ENCODE assay signal across 11 cellular contexts in the genomic region with DNA sequence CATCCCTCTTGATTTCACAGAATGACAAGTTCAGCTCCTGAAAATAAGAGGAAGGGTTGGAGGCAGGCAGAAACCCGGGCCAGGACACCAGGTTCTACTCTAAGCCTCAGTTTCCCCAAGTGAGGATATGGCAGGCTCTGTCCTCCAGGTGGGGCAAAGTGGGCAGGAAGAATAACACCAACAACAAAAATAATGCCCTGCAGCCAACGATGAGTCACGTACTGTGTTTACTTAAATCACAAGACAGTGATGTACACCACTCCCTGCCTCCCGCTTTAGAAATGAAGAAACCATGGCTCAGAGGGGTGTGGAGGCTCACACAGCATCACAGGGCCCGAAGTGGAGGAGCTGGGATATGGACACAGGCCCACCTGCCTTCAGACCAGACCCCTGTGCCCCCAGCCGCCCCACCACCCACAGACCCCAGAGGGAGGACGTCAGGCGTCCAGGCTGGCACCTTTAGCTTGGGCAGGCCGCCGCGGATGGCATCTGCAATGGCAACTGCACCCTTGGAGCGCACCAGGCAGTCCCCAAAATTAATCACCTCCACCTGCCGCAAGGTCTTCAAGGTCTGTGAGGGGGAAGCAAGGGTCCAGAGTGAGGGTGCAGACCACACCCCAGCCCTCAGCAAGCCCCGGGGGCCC. TPM values are rescaled to one million over a fixed set of nuclear protein-coding genes. Genes with fewer than 3 reads are reported as not detected.
DNase-seq lines count a peak whose midpoint lies in the region; ATAC-seq and TF ChIP-seq lines count a peak whose summit lies in the region.
"Had no signal": no experiment of that assay in that cellular context is flagged by ENCODE, and none has a peak within 500 bp of the region (broad histone marks: within the 10 kb centered on the region; RNA-seq: fewer than 3 reads in every experiment).

No MANE protein-coding gene starts in this region.

- ATAC-seq in esophagus mucosa (peak; percentile 75), GM21717 (IDR thresholded peaks at IDR 0.05; ENCODE audit: unreplicated experiment) (no peak), GM18520 (IDR thresholded peaks at IDR 0.05; ENCODE audit: unreplicated experiment) (no peak)
- no peak for ATAC-seq in stimulated activated effector memory CD8-positive, alpha-beta T cell treated with anti-CD3 and anti-CD28 coated beads, Interleukin-12 subunit alpha, Interleukin-12 subunit beta, amount 100 ng/mL, for 72 hours
- ATAC-seq: left colon had no signal

- no peak overlapping the region for H3K4me3 ChIP-seq in retinal pigment epithelial cell (ENCODE audit: low read length)

- DNase-seq in ELR (ENCODE audit: low read depth) (peak; percentile 94), RWPE1 (ENCODE audit: low spot score) (peak; percentile 57), retinal pigment epithelial cell (ENCODE audit: low read depth) (no peak), medulla oblongata (ENCODE audit: extremely low spot score) (no peak)
- no peak for DNase-seq in stimulated activated effector memory CD8-positive, alpha-beta T cell treated with anti-CD3 and anti-CD28 coated beads, Interleukin-12 subunit alpha, Interleukin-12 subunit beta, amount 100 ng/mL, for 72 hours (ENCODE audit: low spot score in 2 of 2)
- DNase-seq: effector memory CD4-positive, alpha-beta T cell; left colon; MM.1S had no signal

- CTCF ChIA-PET in RWPE1 (lab: Yijun Ruan, JAX) = interaction anchor here (0.6 to 0.7 kb wide), 3 partner anchors 25 to 1894 kb away, joined by 3 read pairs; no protein-coding TSS in a partner anchor

- no peak for TF ChIP-seq CTCF in RWPE1 (conservative IDR thresholded peaks at IDR 0.05; ENCODE audit: low read depth)
- peak; percentile 26 for TF ChIP-seq CTCF in retinal pigment epithelial cell (conservative IDR thresholded peaks at IDR 0.05; ENCODE audit: low read depth, low read length)

- no peaks in the 10 kb centered on the region for H3K4me1 Mint-ChIP-seq in stimulated activated effector memory CD8-positive, alpha-beta T cell treated with anti-CD3 and anti-CD28 coated beads, Interleukin-12 subunit alpha, Interleukin-12 subunit beta, amount 100 ng/mL, for 72 hours

- H3K4me3 Mint-ChIP-seq in stimulated activated effector memory CD8-positive, alpha-beta T cell treated with anti-CD3 and anti-CD28 coated beads, Interleukin-12 subunit alpha, Interleukin-12 subunit beta, amount 100 ng/mL, for 72 hours = no peak overlapping the region

- peak overlapping the region; percentile 69 for H3K27ac ChIP-seq in RWPE1

- no peak overlapping the region for H3K27ac Mint-ChIP-seq in stimulated activated effector memory CD8-positive, alpha-beta T cell treated with anti-CD3 and anti-CD28 coated beads, Interleukin-12 subunit alpha, Interleukin-12 subunit beta, amount 100 ng/mL, for 72 hours

- POLR2A ChIA-PET in RWPE1 (lab: Yijun Ruan, JAX; ENCODE audit: low non-redundant PET) = no interaction called here

- peaks cover 100% of the 10 kb centered on the region for H3K36me3 Mint-ChIP-seq in stimulated activated effector memory CD8-positive, alpha-beta T cell treated with anti-CD3 and anti-CD28 coated beads, Interleukin-12 subunit alpha, Interleukin-12 subunit beta, amount 100 ng/mL, for 72 hours

- no peaks in the 10 kb centered on the region for H3K9me3 Mint-ChIP-seq in stimulated activated effector memory CD8-positive, alpha-beta T cell treated with anti-CD3 and anti-CD28 coated beads, Interleukin-12 subunit alpha, Interleukin-12 subunit beta, amount 100 ng/mL, for 72 hours

RNA-seq across cellular contexts. Expression of a gene that starts 15.6 kb away (rescaled TPM):
- 3.9 TPM for total RNA-seq in esophagus mucosa

RNA-seq across cellular contexts. Expression of a gene that starts 29.6 kb away (rescaled TPM):
- 78.9 TPM for total RNA-seq in esophagus mucosa

RNA-seq across cellular contexts. Expression of a gene that starts 44.9 kb away (rescaled TPM):
- total RNA-seq in esophagus mucosa = 21.1 TPM

RNA-seq across cellular contexts. Expression of a gene that starts 51.3 kb away (rescaled TPM):
- total RNA-seq in esophagus mucosa = 13.2 TPM

Comparison
In these comparisons a context has a peak if more than half of its experiments do, and no peak if none do; other contexts are left out.
1. DNase-seq: peak in ELR (single experiment) and RWPE1 (single experiment); none in retinal pigment epithelial cell (single experiment), stimulated activated effector memory CD8-positive, alpha-beta T cell treated with anti-CD3 and anti-CD28 coated beads, Interleukin-12 subunit alpha, Interleukin-12 subunit beta, amount 100 ng/mL, for 72 hours (0 of 2) and medulla oblongata (single experiment).